9 cellular contexts compared by ENCODE assay signal in the genomic region with DNA sequence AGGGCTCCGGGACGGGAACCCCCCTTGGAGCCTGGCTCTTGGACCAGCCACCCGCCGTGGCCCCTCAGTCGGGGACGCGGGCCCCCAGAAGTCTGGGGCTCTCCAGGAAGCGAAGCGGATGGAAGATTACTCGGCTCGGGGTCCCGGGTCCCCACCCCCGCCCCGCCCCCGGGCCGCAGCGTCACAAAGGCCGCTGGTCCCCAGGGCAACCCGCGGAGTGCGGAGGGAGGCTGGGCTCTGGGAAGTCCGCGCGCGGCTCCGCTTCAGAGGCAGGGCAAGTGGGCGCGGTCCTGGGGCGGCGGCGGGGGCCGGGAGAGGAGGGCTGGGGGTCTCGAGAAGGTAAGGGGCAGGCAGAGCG. TPM values are rescaled to one million over a fixed set of nuclear protein-coding genes. Genes with fewer than 3 reads are reported as not detected.
DNase-seq lines count a peak whose midpoint lies in the region; TF ChIP-seq lines count a peak whose summit lies in the region.
"Had no signal": no experiment of that assay in that cellular context is flagged by ENCODE, and none has a peak within 500 bp of the region (broad histone marks: within the 10 kb centered on the region; RNA-seq: fewer than 3 reads in every experiment).

Gene FNDC11 (plus strand): TSS at position 227 of the 358 bp plus-strand sequence. CDS start 1,505 bp downstream, outside the sequence.

- no peak within 1 kb of the TSS for H3K27ac Mint-ChIP-seq in chondrocyte (ENCODE audit: unreplicated experiment)

- H3K27ac ChIP-seq in SJSA1 (no peak within 1 kb of the TSS), thymus (ENCODE audit: low read depth) (peak within 1 kb of the TSS; percentile 66)

- H3K27me3 ChIP-seq in HAP-1 (ENCODE audit: low read depth): no peaks in the 10 kb centered on the region
- H3K27me3 ChIP-seq in SJSA1 (replicated peaks): peaks cover 13% of the 10 kb centered on the region; the same call in 1 of the 2 replicates
- no peaks in the 10 kb centered on the region for H3K27me3 ChIP-seq in thymus (ENCODE audit: control insufficient read depth, insufficient read depth)

- no peaks in the 10 kb centered on the region for H3K36me3 ChIP-seq in HAP-1 (replicated peaks)
- H3K36me3 ChIP-seq in SJSA1: no peaks in the 10 kb centered on the region
- no peaks in the 10 kb centered on the region for H3K36me3 ChIP-seq in thymus (ENCODE audit: control insufficient read depth, insufficient read depth)

- H3K4me1 ChIP-seq in HAP-1 (peaks cover 8% of the 10 kb centered on the region), SJSA1 (replicated peaks) (peaks cover 5% of the 10 kb centered on the region), thymus (ENCODE audit: control insufficient read depth, insufficient read depth, low read length) (peaks cover 15% of the 10 kb centered on the region)

- no peak for TF ChIP-seq CTCF in chondrocyte (IDR thresholded peaks at IDR 0.05)

- no peaks in the 10 kb centered on the region for H3K4me1 Mint-ChIP-seq in chondrocyte (ENCODE audit: low read depth)

- DNase-seq in DMS79 (lab: John Stamatoyannopoulos, UW): peak; percentile 50
- DNase-seq in HAP-1 (ENCODE audit: low spot score in 2 of 2): peak in 1 of 2 experiments; percentile 72
- DNase-seq in SJSA1 (ENCODE audit: low read depth in 1 of 2, low spot score in 2 of 2): no peak
- no peak for DNase-seq in chondrocyte (ENCODE audit: low spot score)
- DNase-seq in lung microvascular endothelial cell (ENCODE audit: low read depth in 2 of 2): peak; percentile 45 to 60
- DNase-seq in foreskin melanocyte: no peak
- DNase-seq in NCI-H226: no peak

- peak within 1 kb of the TSS; percentile 59 for H3K4me3 Mint-ChIP-seq in chondrocyte (ENCODE audit: unreplicated experiment)

- H3K9me3 ChIP-seq in HAP-1 (no peaks in the 10 kb centered on the region), SJSA1 (replicated peaks) (0 out of 2 replicates have a peak, but pooled peaks cover 3% of the 10 kb centered on the region), thymus (ENCODE audit: control insufficient read depth) (no peaks in the 10 kb centered on the region)

- H3K27me3 Mint-ChIP-seq in chondrocyte (ENCODE audit: low read depth): peaks cover 2% of the 10 kb centered on the region

- H3K4me3 ChIP-seq in HAP-1 (peak within 1 kb of the TSS; percentile 47), SJSA1 (peak within 1 kb of the TSS; percentile 37), thymus (ENCODE audit: low read length) (peak within 1 kb of the TSS; percentile 61)

- no peaks in the 10 kb centered on the region for H3K36me3 Mint-ChIP-seq in chondrocyte (ENCODE audit: low read depth)

- in situ Hi-C loops in HAP-1 (cut with MboI; ENCODE audit: low sequenced_read_pairs): no loop called here

- H3K9me3 Mint-ChIP-seq in chondrocyte (ENCODE audit: low read depth): no peaks in the 10 kb centered on the region

- 2% methylated on average over 34 of the region's 34 CpGs for WGBS in thymus

RNA-seq across cellular contexts. Expression of gene FNDC11, which starts in this region (rescaled TPM):
- total RNA-seq in SJSA1 (2014; rRNA removed; shearing (Covaris generic)): 0.11 TPM in 1 of 2 replicates, not detected in the other
- total RNA-seq in chondrocyte (0.25 to 0.38 TPM in 2 of 3 replicates, not detected in the other), lung microvascular endothelial cell (0.87 and 2.6 TPM in 2 replicates)
- 1.2 TPM for polyA plus RNA-seq in thymus
- total RNA-seq: HT1080 had no signal

Comparison
In these comparisons a context has a peak if more than half of its experiments do, and no peak if none do; other contexts are left out.
1. DNase-seq: peak in DMS79 (single experiment) and lung microvascular endothelial cell (2 of 2); none in SJSA1 (0 of 2), chondrocyte (single experiment), foreskin melanocyte (single experiment) and NCI-H226 (single experiment).
2. Peak in every context shown above with its lines, with median percentiles within 50 percentile points of each other: H3K4me3 ChIP-seq.